In genomic region chr1:58782308-58783089, GRCh38 we compare ENCODE assay signal across 1 cellular context.
TF ChIP-seq lines count a peak whose summit lies in the region.

No MANE protein-coding gene starts in this region.

TF ChIP-seq in HepG2, 621 proteins besides CTCF, POLR2A, EP300 and RAD21 (continued from another document and continues in another):
- TF ChIP-seq ZNF318 (CRISPR knock-in tag; IDR thresholded peaks at IDR 0.05) (0 out of 2 replicates have a peak, but pooled peaks have one; percentile 29), ZNF576 (CRISPR knock-in tag; IDR thresholded peaks at IDR 0.05) (0 out of 2 replicates have a peak, but pooled peaks have one; percentile 40), ZBTB46 (CRISPR knock-in tag; IDR thresholded peaks at IDR 0.05; ENCODE audit: borderline replicate concordance) (0 out of 2 replicates have a peak, but pooled peaks have one; percentile 19), ZNF780A (CRISPR knock-in tag; IDR thresholded peaks at IDR 0.05) (peak; percentile 35; the same call in 1 of the 2 replicates), POLR2AphosphoS5 (IDR thresholded peaks at IDR 0.05; ENCODE audit: low read depth, low read length) (peak; percentile 16; the same call in 1 of the 2 replicates), ZFP91 (CRISPR knock-in tag; IDR thresholded peaks at IDR 0.05; ENCODE audit: borderline replicate concordance) (peak; percentile 66; the same call in 1 of the 2 replicates), ZC3H13 (CRISPR knock-in tag; IDR thresholded peaks at IDR 0.05) (peak; percentile 98; the same call in 1 of the 2 replicates), CREB1 (IDR thresholded peaks at IDR 0.05) (peak; percentile 24; the same call in 1 of the 2 replicates), CREB1 (CRISPR knock-in tag; IDR thresholded peaks at IDR 0.05) (no peak), RFXAP (CRISPR knock-in tag; IDR thresholded peaks at IDR 0.05; ENCODE audit: borderline replicate concordance) (peak; percentile 68; the same call in 1 of the 2 replicates), KAT7 (CRISPR knock-in tag; IDR thresholded peaks at IDR 0.05; ENCODE audit: borderline replicate concordance) (peak; percentile 47; the same call in 1 of the 2 replicates), GPN1 (CRISPR knock-in tag; IDR thresholded peaks at IDR 0.05; ENCODE audit: borderline replicate concordance) (no peak; the same call in 1 of the 2 replicates), E2F2 (CRISPR knock-in tag; IDR thresholded peaks at IDR 0.05; ENCODE audit: borderline replicate concordance) (peak; percentile 72; the same call in 1 of the 2 replicates), CAMTA2 (CRISPR knock-in tag; IDR thresholded peaks at IDR 0.05; ENCODE audit: borderline replicate concordance) (0 out of 2 replicates have a peak, but pooled peaks have one; percentile 46), ZBTB34 (CRISPR knock-in tag; IDR thresholded peaks at IDR 0.05) (no peak), TOPORS (CRISPR knock-in tag; IDR thresholded peaks at IDR 0.05) (0 out of 2 replicates have a peak, but pooled peaks have one; percentile 34), TCF12 (IDR thresholded peaks at IDR 0.05) (no peak), TCF12 (CRISPR knock-in tag; IDR thresholded peaks at IDR 0.05) (0 out of 2 replicates have a peak, but pooled peaks have one; percentile 51), ZFP82 (CRISPR knock-in tag; IDR thresholded peaks at IDR 0.05; ENCODE audit: borderline replicate concordance) (no peak; the same call in 1 of the 2 replicates), ZNF800 (CRISPR knock-in tag; IDR thresholded peaks at IDR 0.05) (peak; percentile 52), PCBP2 (optimal IDR thresholded peaks at IDR 0.05; ENCODE audit: low read depth, low read length, poor library complexity, severe bottlenecking) (no peak), ZBTB33 (CRISPR knock-in tag; IDR thresholded peaks at IDR 0.05) (0 out of 2 replicates have a peak, but pooled peaks have one; percentile 5), TFDP1 (CRISPR knock-in tag; IDR thresholded peaks at IDR 0.05; ENCODE audit: borderline replicate concordance) (peak; percentile 88), RFXANK (CRISPR knock-in tag; IDR thresholded peaks at IDR 0.05) (no peak), CBX1 (IDR thresholded peaks at IDR 0.05; ENCODE audit: low read depth) (no peak), MTERF4 (CRISPR knock-in tag; IDR thresholded peaks at IDR 0.05) (peak; percentile 50; the same call in 1 of the 2 replicates), MXD3 (CRISPR knock-in tag; IDR thresholded peaks at IDR 0.05) (peak; percentile 51; the same call in 1 of the 2 replicates), NFKB2 (CRISPR knock-in tag; IDR thresholded peaks at IDR 0.05; ENCODE audit: borderline replicate concordance) (peak; percentile 45; the same call in 1 of the 2 replicates), ZNF20 (CRISPR knock-in tag; IDR thresholded peaks at IDR 0.05) (no peak), ZSCAN25 (CRISPR knock-in tag; IDR thresholded peaks at IDR 0.05) (peak; percentile 54; the same call in 1 of the 2 replicates), GABPB1 (CRISPR knock-in tag; IDR thresholded peaks at IDR 0.05) (peak; percentile 52; the same call in 1 of the 2 replicates)
